9 cellular contexts compared by ENCODE assay signal in the genomic region with DNA sequence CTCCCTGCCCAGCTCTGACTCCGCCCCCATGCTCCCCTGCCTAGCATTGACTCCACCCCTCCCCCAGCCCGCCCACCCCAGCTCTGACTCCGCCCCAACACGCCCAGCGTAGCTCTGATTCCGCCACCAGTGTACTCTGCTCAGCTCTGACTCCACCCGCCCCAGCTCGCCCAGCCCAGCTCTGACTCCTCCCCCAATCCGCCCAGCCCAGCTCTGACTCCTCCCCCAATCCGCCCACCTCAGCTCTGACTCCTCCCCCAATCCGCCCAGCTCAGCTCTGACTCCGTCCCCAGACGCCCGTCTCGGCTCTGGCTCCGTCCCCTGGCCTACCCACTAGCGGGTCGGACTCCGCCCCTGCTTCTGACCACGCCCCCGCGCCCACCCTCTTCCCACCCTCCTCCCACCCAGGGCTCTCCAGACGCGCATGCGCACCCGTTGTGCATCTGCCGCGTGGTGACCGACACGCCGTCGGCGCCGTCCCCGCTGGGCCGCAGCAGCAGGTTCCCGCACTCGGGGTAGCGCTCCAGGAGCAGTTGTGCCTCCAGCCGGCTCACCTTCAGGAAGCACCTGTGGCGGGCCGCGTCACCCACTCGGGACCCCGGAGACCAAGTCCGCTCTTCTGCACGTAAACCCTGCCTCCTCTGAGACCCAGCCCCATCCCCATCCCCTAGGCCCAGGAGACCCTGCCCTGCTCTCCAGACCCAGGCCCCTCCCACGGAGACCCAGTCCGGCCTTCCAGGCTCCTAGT. TPM values are rescaled to one million over a fixed set of nuclear protein-coding genes. Genes with fewer than 3 reads are reported as not detected.
DNase-seq lines count a peak whose midpoint lies in the region; ATAC-seq, FAIRE-seq and TF ChIP-seq lines count a peak whose summit lies in the region.
"Had no signal": no experiment of that assay in that cellular context is flagged by ENCODE, and none has a peak within 500 bp of the region (broad histone marks: within the 10 kb centered on the region; RNA-seq: fewer than 3 reads in every experiment).

No MANE protein-coding gene starts in this region.

- no peak for FAIRE-seq in H54 (lab: Jason Lieb, UNC)

- no peaks in the 10 kb centered on the region for H3K36me3 ChIP-seq in left lung

- H3K4me1 ChIP-seq in left lung = peaks cover 3 to 21% of the 10 kb centered on the region in 2 donors

- H3K9me3 ChIP-seq in left lung = no peaks in the 10 kb centered on the region

- H3K4me3 ChIP-seq in choroid plexus epithelial cell (ENCODE audit: low read depth, low read length) = peak overlapping the region; percentile 66
- peak overlapping the region; percentile 33 to 35 for H3K4me3 ChIP-seq in left lung

- no peak overlapping the region for H3K27ac ChIP-seq in left lung

- DNase-seq in ELR (ENCODE audit: low read depth) (peak; percentile 91), H54 (ENCODE audit: insufficient read length, low spot score) (peak; percentile 88), NCI-H1048 (lab: John Stamatoyannopoulos, UW) (peak; percentile 86), choroid plexus epithelial cell (ENCODE audit: low read depth) (peak; percentile 98), left lung (peak; percentile 94 to 96), NCI-H2081 (lab: John Stamatoyannopoulos, UW) (no peak)
- peak; percentile 96 to 99 for DNase-seq in activated CD4-positive, alpha-beta T cell treated with anti-CD3 and anti-CD28 coated beads for 24 hours (ENCODE audit: low read depth in 2 of 2)
- DNase-seq in stimulated activated CD4-positive, alpha-beta T cell treated with anti-CD3 and anti-CD28 coated beads, Interleukin-1b, Interleukin-23, amount 100 ng/mL, for 48 hours = peak; percentile 99

- intact Hi-C loops in left lung (cut with DNase I) = no loop called here

- peak; percentile 71 for TF ChIP-seq POLR2A in H54 (IDR thresholded peaks at IDR 0.05; ENCODE audit: low read depth, low read length)

- ATAC-seq in left lung = peak; percentile 91

- H3K27me3 ChIP-seq in left lung = peaks cover 0 to 32% of the 10 kb centered on the region in 2 donors

- TF ChIP-seq CTCF in choroid plexus epithelial cell (conservative IDR thresholded peaks at IDR 0.05; ENCODE audit: low read depth, low read length) (no peak), left lung (IDR thresholded peaks at IDR 0.05) (no peak)

RNA-seq across cellular contexts. Expression of a gene that starts 10.2 kb away (rescaled TPM):
- total RNA-seq in left lung = 10 to 100 TPM; 14.1 to 28.1 TPM

RNA-seq across cellular contexts. Expression of a gene that starts 14.9 kb away (rescaled TPM):
- total RNA-seq in left lung = 10 to 100 TPM; 21.9 to 31.3 TPM

RNA-seq across cellular contexts. Expression of a gene that starts 24.0 kb away (rescaled TPM):
- total RNA-seq in left lung = under 1 TPM in 1 of 2 donors, not detected in 1; 0.55 TPM

RNA-seq across cellular contexts. Expression of a gene that starts 26.2 kb away (rescaled TPM):
- under 1 TPM; 0.71 to 0.85 TPM for total RNA-seq in left lung

RNA-seq across cellular contexts. Expression of a gene that starts 49.4 kb away (rescaled TPM):
- not detected for total RNA-seq in left lung
- total RNA-seq: glomerular endothelial cell had no signal

Comparison
In these comparisons a context has a peak if more than half of its experiments do, and no peak if none do; other contexts are left out.
1. DNase-seq: peak in ELR (single experiment), H54 (single experiment), NCI-H1048 (single experiment), activated CD4-positive, alpha-beta T cell treated with anti-CD3 and anti-CD28 coated beads for 24 hours (2 of 2), choroid plexus epithelial cell (single experiment), left lung (2 of 2) and stimulated activated CD4-positive, alpha-beta T cell treated with anti-CD3 and anti-CD28 coated beads, Interleukin-1b, Interleukin-23, amount 100 ng/mL, for 48 hours (single experiment); none in NCI-H2081 (0 of 2).